ENCODE assay signal across 11 cellular contexts in genomic region chr14:106657460-106657859, GRCh38.
DNase-seq lines count a peak whose midpoint lies in the region; ATAC-seq, FAIRE-seq and TF ChIP-seq lines count a peak whose summit lies in the region.
"Had no signal": no experiment of that assay in that cellular context is flagged by ENCODE, and none has a peak within 500 bp of the region (broad histone marks: within the 10 kb centered on the region; RNA-seq: fewer than 3 reads in every experiment).

No MANE protein-coding gene starts in this region.

- no peaks in the 10 kb centered on the region for H3K36me3 Mint-ChIP-seq in CD4-positive, alpha-beta T cell (ENCODE audit: low read depth)
- H3K36me3 Mint-ChIP-seq in activated CD8-positive, alpha-beta T cell treated with anti-CD3 and anti-CD28 coated beads, Interleukin-2, amount 10 ng/mL, durations not matched to agents 7 days and 5 days (ENCODE audit: low read depth): no peaks in the 10 kb centered on the region

- no peak overlapping the region for H3K4me3 ChIP-seq in small intestine (ENCODE audit: low read depth in 1 of 2, low read length in 2 of 2)

- H3K27ac ChIP-seq in CD4-positive, alpha-beta T cell (ENCODE audit: low read depth, low read length): no peak overlapping the region
- no peak overlapping the region for H3K27ac ChIP-seq in small intestine (ENCODE audit: low read depth in 1 of 2, low read length in 1 of 2)
- H3K27ac ChIP-seq: epithelial cell of prostate, KMS-11 had no signal

- 44 to 59% (median 55%) methylated on average over 8 of the region's 8 CpGs for WGBS in small intestine, 3 donors

- H3K36me3 ChIP-seq in small intestine (ENCODE audit: control insufficient read depth in 2 of 2, insufficient read depth in 2 of 2, low read length in 2 of 2): no peaks in the 10 kb centered on the region

- POLR2A ChIA-PET in CD4-positive, alpha-beta T cell (lab: Charles Lee): no interaction called here
- POLR2A ChIA-PET in activated CD8-positive, alpha-beta T cell treated with anti-CD3 and anti-CD28 coated beads, Interleukin-2, amount 10 ng/mL, durations not matched to agents 7 days and 5 days (lab: Charles Lee): no interaction called here

- H3K4me1 Mint-ChIP-seq in CD4-positive, alpha-beta T cell (ENCODE audit: low read depth): peaks cover 43% of the 10 kb centered on the region
- H3K4me1 Mint-ChIP-seq in activated CD8-positive, alpha-beta T cell treated with anti-CD3 and anti-CD28 coated beads, Interleukin-2, amount 10 ng/mL, durations not matched to agents 7 days and 5 days (ENCODE audit: low read depth): peaks cover 27% of the 10 kb centered on the region

- H3K27me3 Mint-ChIP-seq in CD4-positive, alpha-beta T cell: no peaks in the 10 kb centered on the region
- peaks cover 25% of the 10 kb centered on the region for H3K27me3 Mint-ChIP-seq in activated CD8-positive, alpha-beta T cell treated with anti-CD3 and anti-CD28 coated beads, Interleukin-2, amount 10 ng/mL, durations not matched to agents 7 days and 5 days (ENCODE audit: low read depth)

- no peaks in the 10 kb centered on the region for H3K9me3 ChIP-seq in CD4-positive, alpha-beta T cell (ENCODE audit: control insufficient read depth, low read length)
- no peaks in the 10 kb centered on the region for H3K9me3 ChIP-seq in small intestine (ENCODE audit: control insufficient read depth, low read depth)

- H3K9me3 Mint-ChIP-seq in CD4-positive, alpha-beta T cell: no peaks in the 10 kb centered on the region
- no peaks in the 10 kb centered on the region for H3K9me3 Mint-ChIP-seq in activated CD8-positive, alpha-beta T cell treated with anti-CD3 and anti-CD28 coated beads, Interleukin-2, amount 10 ng/mL, durations not matched to agents 7 days and 5 days (ENCODE audit: insufficient read depth)

- H3K27ac Mint-ChIP-seq in CD4-positive, alpha-beta T cell: no peak overlapping the region
- H3K27ac Mint-ChIP-seq in activated CD8-positive, alpha-beta T cell treated with anti-CD3 and anti-CD28 coated beads, Interleukin-2, amount 10 ng/mL, durations not matched to agents 7 days and 5 days: no peak overlapping the region

- no peak for FAIRE-seq in small intestine (lab: Jason Lieb, UNC)

- intact Hi-C loops in CD4-positive, alpha-beta T cell (cut with DNase I, micrococcal nuclease): loop anchor here in 1 of 2 experiments (5.0 kb wide), 1 partner anchor 110 kb away; no protein-coding TSS in a partner anchor
- intact Hi-C loops in sciatic nerve (cut with DNase I): no loop called here

- H3K4me3 Mint-ChIP-seq in CD4-positive, alpha-beta T cell: no peak overlapping the region
- no peak overlapping the region for H3K4me3 Mint-ChIP-seq in activated CD8-positive, alpha-beta T cell treated with anti-CD3 and anti-CD28 coated beads, Interleukin-2, amount 10 ng/mL, durations not matched to agents 7 days and 5 days

- H3K4me1 ChIP-seq in small intestine (ENCODE audit: control insufficient read depth in 2 of 2, insufficient read depth in 1 of 2, low read depth in 1 of 2, low read length in 1 of 2): no peaks in the 10 kb centered on the region

- DNase-seq in CD4-positive, alpha-beta T cell: peak; percentile 40 to 66 (median 53)
- DNase-seq in NCI-H146 (lab: John Stamatoyannopoulos, UW) (peak; percentile 24), small intestine (peak; percentile 7), sciatic nerve (ENCODE audit: low spot score) (no peak), foreskin melanocyte (no peak)
- peak; percentile 77 for DNase-seq in activated CD8-positive, alpha-beta T cell treated with anti-CD3 and anti-CD28 coated beads, Interleukin-2, amount 10 ng/mL, durations not matched to agents 7 days and 5 days
- DNase-seq: DMS 273 treated with DMSO at 0.1 percent for 48 hours had no signal

- peak; percentile 76 for ATAC-seq in CD4-positive, alpha-beta T cell (ENCODE audit: poor library complexity)
- peak; percentile 61 for ATAC-seq in activated CD8-positive, alpha-beta T cell treated with anti-CD3 and anti-CD28 coated beads, Interleukin-2, amount 10 ng/mL, durations not matched to agents 7 days and 5 days
- ATAC-seq in HG03108 (IDR thresholded peaks at IDR 0.05; ENCODE audit: unreplicated experiment) (no peak), GM18511 (IDR thresholded peaks at IDR 0.05; ENCODE audit: unreplicated experiment) (no peak), sciatic nerve (no peak)

- H3K27me3 ChIP-seq in CD4-positive, alpha-beta T cell (ENCODE audit: control insufficient read depth, insufficient read depth, low read length): no peaks in the 10 kb centered on the region
- H3K27me3 ChIP-seq in small intestine (ENCODE audit: control insufficient read depth in 2 of 2, insufficient read depth in 2 of 2, low read length in 2 of 2): no peaks in the 10 kb centered on the region

- peak; percentile 67 for TF ChIP-seq CTCF in CD4-positive, alpha-beta T cell (IDR thresholded peaks at IDR 0.05)

- CTCF ChIA-PET in CD4-positive, alpha-beta T cell (lab: Charles Lee): interaction anchor here (0.8 to 1.0 kb wide), 2 partner anchors 19 to 33 kb away, joined by 3 read pairs; no protein-coding TSS in a partner anchor
- CTCF ChIA-PET in activated CD8-positive, alpha-beta T cell treated with anti-CD3 and anti-CD28 coated beads, Interleukin-2, amount 10 ng/mL, durations not matched to agents 7 days and 5 days (lab: Charles Lee): interaction anchor here (0.7 to 2.9 kb wide), 21 partner anchors 9 to 102 kb away, joined by 3 to 15 read pairs (median 3); no protein-coding TSS in a partner anchor

Comparison
In these comparisons a context has a peak if more than half of its experiments do, and no peak if none do; other contexts are left out.
1. ATAC-seq: peak in CD4-positive, alpha-beta T cell (single experiment) and activated CD8-positive, alpha-beta T cell treated with anti-CD3 and anti-CD28 coated beads, Interleukin-2, amount 10 ng/mL, durations not matched to agents 7 days and 5 days (single experiment); none in HG03108 (single experiment), GM18511 (single experiment) and sciatic nerve (single experiment).
2. DNase-seq: peak in CD4-positive, alpha-beta T cell (10 of 10), NCI-H146 (single experiment), activated CD8-positive, alpha-beta T cell treated with anti-CD3 and anti-CD28 coated beads, Interleukin-2, amount 10 ng/mL, durations not matched to agents 7 days and 5 days (single experiment) and small intestine (single experiment); none in sciatic nerve (single experiment) and foreskin melanocyte (single experiment).